In genomic region chr7:93890464-93891068, GRCh38 we compare ENCODE assay signal across 8 cellular contexts. TPM values are rescaled to one million over a fixed set of nuclear protein-coding genes. Genes with fewer than 3 reads are reported as not detected.
DNase-seq lines count a peak whose midpoint lies in the region; ATAC-seq and TF ChIP-seq lines count a peak whose summit lies in the region.

Gene TFPI2 (minus strand): TSS chr7:93890753. CDS start chr7:93890678, 75 bp downstream.

- H3K36me3 Mint-ChIP-seq in T-cell (no peaks in the 10 kb centered on the region), nephron progenitor cell (ENCODE audit: low read depth) (no peaks in the 10 kb centered on the region)

- TF ChIP-seq CTCF in fibroblast of mammary gland (conservative IDR thresholded peaks at IDR 0.05; ENCODE audit: control insufficient read depth, insufficient read depth, low read depth, low read length) (no peak), nephron progenitor cell (IDR thresholded peaks at IDR 0.05) (no peak)

- peak within 1 kb of the TSS in 2 of 3 donors; percentile 51 to 75 for H3K4me3 Mint-ChIP-seq in T-cell
- peak within 1 kb of the TSS; percentile 97 for H3K4me3 Mint-ChIP-seq in nephron progenitor cell

- ATAC-seq in GM18511 (IDR thresholded peaks at IDR 0.05; ENCODE audit: unreplicated experiment) (peak; percentile 64), HG02623 (IDR thresholded peaks at IDR 0.05; ENCODE audit: unreplicated experiment) (peak; percentile 46), T-cell (replicated peaks in 1 of 4) (peak in 1 of 4 experiments; percentile 17), HG02678 (IDR thresholded peaks at IDR 0.05; ENCODE audit: unreplicated experiment) (no peak), HG03095 (IDR thresholded peaks at IDR 0.05; ENCODE audit: unreplicated experiment) (no peak)

- peaks cover 47 to 51% of the 10 kb centered on the region in 2 donors for H3K27me3 Mint-ChIP-seq in T-cell
- H3K27me3 Mint-ChIP-seq in nephron progenitor cell (ENCODE audit: low read depth, poor library complexity): peaks cover 79% of the 10 kb centered on the region

- CTCF ChIA-PET in T-cell (lab: Charles Lee): no interaction called here

- H3K27ac Mint-ChIP-seq in T-cell (no peak within 1 kb of the TSS), nephron progenitor cell (no peak within 1 kb of the TSS)

- peaks cover 9 to 12% (median 10%) of the 10 kb centered on the region in 3 donors for H3K4me1 Mint-ChIP-seq in T-cell
- peaks cover 14% of the 10 kb centered on the region for H3K4me1 Mint-ChIP-seq in nephron progenitor cell

- DNase-seq in T-cell (no peak), fibroblast of mammary gland (ENCODE audit: low read depth) (peak; percentile 73), nephron progenitor cell (peak; percentile 78), DMS153 treated with DMSO at 0.1 percent for 48 hours (lab: John Stamatoyannopoulos, UW; ENCODE audit: unreplicated experiment) (no peak)

- POLR2A ChIA-PET in T-cell (lab: Charles Lee): no interaction called here

- no peaks in the 10 kb centered on the region for H3K9me3 Mint-ChIP-seq in T-cell
- no peaks in the 10 kb centered on the region for H3K9me3 Mint-ChIP-seq in nephron progenitor cell

- H3K4me3 ChIP-seq in fibroblast of mammary gland (ENCODE audit: control insufficient read depth, low read depth, low read length): peak within 1 kb of the TSS; percentile 79

RNA-seq across cellular contexts. Expression of gene TFPI2, which starts in this region (rescaled TPM):
- under 1 TPM in 2 of 5 donors, not detected in 3; 0.23 to 0.51 TPM for total RNA-seq in T-cell

Comparison
In these comparisons a context has a peak if more than half of its experiments do, and no peak if none do; other contexts are left out.
1. ATAC-seq: peak in GM18511 (single experiment) and HG02623 (single experiment); none in HG02678 (single experiment) and HG03095 (single experiment).
2. DNase-seq: peak in fibroblast of mammary gland (single experiment) and nephron progenitor cell (single experiment); none in T-cell (0 of 34) and DMS153 treated with DMSO at 0.1 percent for 48 hours (single experiment).